22 cellular contexts compared by ENCODE assay signal in genomic region chr20:38534756-38535155, GRCh38. TPM values are rescaled to one million over a fixed set of nuclear protein-coding genes. Genes with fewer than 3 reads are reported as not detected.
DNase-seq lines count a peak whose midpoint lies in the region; ATAC-seq lines count a peak whose summit lies in the region.
"Had no signal": no experiment of that assay in that cellular context is flagged by ENCODE, and none has a peak within 500 bp of the region (broad histone marks: within the 10 kb centered on the region; RNA-seq: fewer than 3 reads in every experiment).

No MANE protein-coding gene starts in this region.

- peak; percentile 34 to 72 for ATAC-seq in activated T-cell treated with anti-CD3 and anti-CD28 coated beads, Interleukin-2, amount 50 U/mL, for 4 hours
- ATAC-seq in HG03342 (IDR thresholded peaks at IDR 0.05; ENCODE audit: unreplicated experiment) (no peak), HG02763 (IDR thresholded peaks at IDR 0.05; ENCODE audit: unreplicated experiment) (no peak)

- H3K27ac Mint-ChIP-seq in activated naive CD4-positive, alpha-beta T cell treated with anti-CD3 and anti-CD28 coated beads for 36 hours: no peak overlapping the region
- H3K27ac Mint-ChIP-seq: CD4-positive, CD25-positive, alpha-beta regulatory T cell had no signal

- CTCF ChIA-PET in activated naive CD4-positive, alpha-beta T cell treated with anti-CD3 and anti-CD28 coated beads for 36 hours (lab: Charles Lee): no interaction called here

- H3K9me3 Mint-ChIP-seq in activated naive CD4-positive, alpha-beta T cell treated with anti-CD3 and anti-CD28 coated beads for 36 hours: no peaks in the 10 kb centered on the region
- H3K9me3 Mint-ChIP-seq in activated T-cell treated with anti-CD3 and anti-CD28 coated beads, Interleukin-2, amount 50 U/mL, for 4 hours: no peaks in the 10 kb centered on the region
- H3K9me3 Mint-ChIP-seq: activated naive CD4-positive, alpha-beta T cell treated with anti-CD3 and anti-CD28 coated beads, Interleukin-2, amount 50 U/mL, for 72 hours had no signal

- H3K27me3 Mint-ChIP-seq in activated naive CD4-positive, alpha-beta T cell treated with anti-CD3 and anti-CD28 coated beads for 36 hours (ENCODE audit: low read depth): no peaks in the 10 kb centered on the region
- no peaks in the 10 kb centered on the region for H3K27me3 Mint-ChIP-seq in activated T-cell treated with anti-CD3 and anti-CD28 coated beads, Interleukin-2, amount 50 U/mL, for 4 hours (ENCODE audit: low read depth)
- H3K27me3 Mint-ChIP-seq: CD4-positive, CD25-positive, alpha-beta regulatory T cell had no signal

- H3K4me1 Mint-ChIP-seq in activated naive CD4-positive, alpha-beta T cell treated with anti-CD3 and anti-CD28 coated beads for 36 hours (ENCODE audit: low read depth): no peaks in the 10 kb centered on the region
- peaks cover 2% of the 10 kb centered on the region for H3K4me1 Mint-ChIP-seq in activated T-cell treated with anti-CD3 and anti-CD28 coated beads, Interleukin-2, amount 50 U/mL, for 4 hours (ENCODE audit: low read depth)
- H3K4me1 Mint-ChIP-seq: neural crest cell had no signal

- no peak overlapping the region for H3K4me3 Mint-ChIP-seq in activated naive CD4-positive, alpha-beta T cell treated with anti-CD3 and anti-CD28 coated beads for 36 hours
- no peak overlapping the region for H3K4me3 Mint-ChIP-seq in activated T-cell treated with anti-CD3 and anti-CD28 coated beads, Interleukin-2, amount 50 U/mL, for 4 hours
- H3K4me3 Mint-ChIP-seq: CD4-positive, CD25-positive, alpha-beta regulatory T cell; neural crest cell had no signal

- peaks cover 22% of the 10 kb centered on the region for H3K36me3 Mint-ChIP-seq in activated naive CD4-positive, alpha-beta T cell treated with anti-CD3 and anti-CD28 coated beads for 36 hours (ENCODE audit: low read depth)
- peaks cover 41% of the 10 kb centered on the region for H3K36me3 Mint-ChIP-seq in activated T-cell treated with anti-CD3 and anti-CD28 coated beads, Interleukin-2, amount 50 U/mL, for 4 hours (ENCODE audit: insufficient read depth)

- peak; percentile 22 for DNase-seq in activated naive CD4-positive, alpha-beta T cell treated with Interleukin-2 at 50 U/mL for 16 hours
- no peak for DNase-seq in activated naive CD4-positive, alpha-beta T cell treated with anti-CD3 and anti-CD28 coated beads for 36 hours
- DNase-seq in activated T-cell treated with anti-CD3 and anti-CD28 coated beads, Interleukin-2, amount 50 U/mL, for 4 hours: no peak
- DNase-seq in myocyte (ENCODE audit: low read depth): peak; percentile 5
- peak; percentile 5 to 21 for DNase-seq in stimulated activated CD8-positive, alpha-beta memory T cell treated with anti-CD3 and anti-CD28 coated beads, Interleukin-2, amount 100 ng/mL, for 48 hours (ENCODE audit: low read depth in 2 of 2)
- DNase-seq in kidney tubule cell (ENCODE audit: low spot score): no peak
- DNase-seq: activated CD4-positive, CD25-positive, alpha-beta regulatory T cell; activated CD8-positive, alpha-beta memory T cell treated with anti-CD3 and anti-CD28 coated beads, Interleukin-2, amount 50 U/mL, for 4 hours; CD4-positive, CD25-positive, alpha-beta regulatory T cell; foreskin melanocyte; NCI-H1105; NCI-H2081; OCI-M1; testis; uterus had no signal

- intact Hi-C loops in activated naive CD4-positive, alpha-beta T cell treated with anti-CD3 and anti-CD28 coated beads for 36 hours (cut with micrococcal nuclease): no loop called here

RNA-seq across cellular contexts. Expression of gene ADIG, which starts 46.2 kb away (rescaled TPM):
- not detected for total RNA-seq in activated naive CD4-positive, alpha-beta T cell treated with anti-CD3 and anti-CD28 coated beads for 36 hours
- total RNA-seq in activated T-cell treated with anti-CD3 and anti-CD28 coated beads, Interleukin-2, amount 50 U/mL, for 4 hours: not detected
- not detected in 2 replicates for total RNA-seq in myocyte
- polyA plus RNA-seq in myocyte (2012): not detected
- total RNA-seq: activated naive CD4-positive, alpha-beta T cell treated with anti-CD3 and anti-CD28 coated beads, Interleukin-2, amount 50 U/mL, for 72 hours; CD4-positive, CD25-positive, alpha-beta regulatory T cell; H4; hepatocyte; lower leg skin; neural crest cell; uterus had no signal
- polyA plus RNA-seq: CD4-positive, CD25-positive, alpha-beta regulatory T cell; hepatocyte had no signal

Comparison
In these comparisons a context has a peak if more than half of its experiments do, and no peak if none do; other contexts are left out.
1. DNase-seq: peak in activated naive CD4-positive, alpha-beta T cell treated with Interleukin-2 at 50 U/mL for 16 hours (single experiment), myocyte (single experiment) and stimulated activated CD8-positive, alpha-beta memory T cell treated with anti-CD3 and anti-CD28 coated beads, Interleukin-2, amount 100 ng/mL, for 48 hours (2 of 2); none in activated naive CD4-positive, alpha-beta T cell treated with anti-CD3 and anti-CD28 coated beads for 36 hours (single experiment), activated T-cell treated with anti-CD3 and anti-CD28 coated beads, Interleukin-2, amount 50 U/mL, for 4 hours (single experiment) and kidney tubule cell (single experiment).
2. ATAC-seq: peak in activated T-cell treated with anti-CD3 and anti-CD28 coated beads, Interleukin-2, amount 50 U/mL, for 4 hours (2 of 2); none in HG03342 (single experiment) and HG02763 (single experiment).